In the genomic region with DNA sequence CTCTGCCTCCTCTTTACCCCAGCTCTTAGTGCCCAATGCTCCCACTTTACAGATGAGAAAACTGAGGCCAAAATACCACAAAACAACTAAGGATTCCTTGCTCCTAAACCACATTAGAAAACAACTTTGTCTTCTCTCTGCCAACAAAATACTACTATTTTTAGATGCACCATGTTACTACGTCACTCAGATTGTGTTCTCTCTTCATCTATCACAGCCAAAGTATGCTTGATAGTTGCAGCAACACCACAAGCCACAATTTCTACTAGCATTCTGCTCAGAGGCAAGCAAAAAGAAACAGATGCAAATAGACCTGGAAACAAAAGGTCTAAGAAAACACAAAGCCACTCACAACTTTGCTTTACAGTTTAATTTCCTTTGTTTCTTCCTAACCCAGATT, we compare ENCODE assay signal across 1 cellular context.
TF ChIP-seq lines count a peak whose summit lies in the region.

No MANE protein-coding gene starts in this region.

TF ChIP-seq in HepG2, 621 proteins besides CTCF, POLR2A, EP300 and RAD21 (continued from another document):
- TF ChIP-seq CREB1 (IDR thresholded peaks at IDR 0.05) (0 out of 2 replicates have a peak, but pooled peaks have one; percentile 21), CREB1 (CRISPR knock-in tag; IDR thresholded peaks at IDR 0.05) (no peak), CC2D1A (CRISPR knock-in tag; IDR thresholded peaks at IDR 0.05) (no peak), ZNF629 (CRISPR knock-in tag; conservative IDR thresholded peaks at IDR 0.05) (peak; percentile 49; the same call in 1 of the 2 replicates), SOX13 (IDR thresholded peaks at IDR 0.05) (no peak), SOX13 (CRISPR knock-in tag; conservative IDR thresholded peaks at IDR 0.05 in 1 of 2, IDR thresholded peaks at IDR 0.05 in 1 of 2) (no peak)
